In genomic region chr11:827861-828167, GRCh38 we compare ENCODE assay signal across 8 cellular contexts. TPM values are rescaled to one million over a fixed set of nuclear protein-coding genes. Genes with fewer than 3 reads are reported as not detected.
A peak's percentile ranks its signal among the peaks of the same experiment; 100 is the strongest.
DNase-seq lines count a peak whose midpoint lies in the region; TF ChIP-seq lines count a peak whose summit lies in the region.

CRACR2B (plus strand) TSS chr11:827919; CDS start chr11:828608, 689 bp downstream.

- no peaks in the 10 kb centered on the region for H3K9me3 Mint-ChIP-seq in Calu3 (ENCODE audit: low read depth, unreplicated experiment)
- H3K9me3 Mint-ChIP-seq in endodermal cell: no peaks in the 10 kb centered on the region
- H3K9me3 Mint-ChIP-seq in neural crest cell: no peaks in the 10 kb centered on the region

- H3K27ac Mint-ChIP-seq in Calu3 (ENCODE audit: unreplicated experiment): peak within 1 kb of the TSS; percentile 75
- H3K27ac Mint-ChIP-seq in endodermal cell: peak within 1 kb of the TSS; percentile 90
- H3K27ac Mint-ChIP-seq in neural crest cell (ENCODE audit: unreplicated experiment): no peak within 1 kb of the TSS

- H3K4me1 Mint-ChIP-seq in Calu3 (ENCODE audit: low read depth, unreplicated experiment) (peaks cover 45% of the 10 kb centered on the region), endodermal cell (peaks cover 24% of the 10 kb centered on the region), neural crest cell (peaks cover 21% of the 10 kb centered on the region)

- H3K4me3 ChIP-seq in endodermal cell (ENCODE audit: low read length) (peak within 1 kb of the TSS; percentile 68), foreskin fibroblast (ENCODE audit: low read depth in 1 of 2, low read length in 2 of 2) (no peak within 1 kb of the TSS)

- TF ChIP-seq CTCF in Calu3 (IDR thresholded peaks at IDR 0.05; ENCODE audit: unreplicated experiment): no peak
- TF ChIP-seq CTCF in endodermal cell (conservative IDR thresholded peaks at IDR 0.05): no peak
- no peak for TF ChIP-seq CTCF in neural crest cell (conservative IDR thresholded peaks at IDR 0.05)
- TF ChIP-seq CTCF in foreskin fibroblast (IDR thresholded peaks at IDR 0.05; ENCODE audit: low read depth, low read length): no peak

- BruUV-seq in Calu3 (replicated peaks; lab: Mats Ljungman, UMichigan): no TSS peak

- peaks cover 18% of the 10 kb centered on the region for H3K4me1 ChIP-seq in endodermal cell (ENCODE audit: control insufficient read depth, insufficient read depth, low read length)

- CTCF ChIA-PET in Calu3 (lab: Charles Lee): interaction anchor here (0.9 kb wide), 1 partner anchor 19 kb away, joined by 3 read pairs; no protein-coding TSS in a partner anchor

- peaks cover 88% of the 10 kb centered on the region for H3K36me3 Mint-ChIP-seq in Calu3 (ENCODE audit: insufficient read depth, unreplicated experiment)
- peaks cover 9% of the 10 kb centered on the region for H3K36me3 Mint-ChIP-seq in endodermal cell (ENCODE audit: low read depth)
- no peaks in the 10 kb centered on the region for H3K36me3 Mint-ChIP-seq in neural crest cell (ENCODE audit: low read depth)

- H3K36me3 ChIP-seq in endodermal cell (ENCODE audit: control insufficient read depth, insufficient read depth, low read length): no peaks in the 10 kb centered on the region

- H3K27me3 Mint-ChIP-seq in Calu3 (ENCODE audit: unreplicated experiment): no peaks in the 10 kb centered on the region
- H3K27me3 Mint-ChIP-seq in endodermal cell (ENCODE audit: insufficient read depth): peaks cover 50% of the 10 kb centered on the region
- peaks cover 60% of the 10 kb centered on the region for H3K27me3 Mint-ChIP-seq in neural crest cell (ENCODE audit: low read depth)

- peak within 1 kb of the TSS; percentile 49 for H3K27ac ChIP-seq in endodermal cell (ENCODE audit: low read depth, low read length)

- peak within 1 kb of the TSS; percentile 78 for H3K4me3 Mint-ChIP-seq in Calu3 (ENCODE audit: low read depth, unreplicated experiment)
- H3K4me3 Mint-ChIP-seq in endodermal cell: peak within 1 kb of the TSS; percentile 69
- peak within 1 kb of the TSS; percentile 81 for H3K4me3 Mint-ChIP-seq in neural crest cell

- WGBS in endodermal cell (ENCODE audit: insufficient coverage in 1 of 2, insufficient read length in 1 of 2), 2 experiments: 42 to 54% methylated on average over 4 to 5 of the region's 5 CpGs

- peaks cover 66% of the 10 kb centered on the region for H3K27me3 ChIP-seq in endodermal cell (ENCODE audit: control insufficient read depth, insufficient read depth, low read length, poor library complexity, severe bottlenecking)

- H3K9ac ChIP-seq in endodermal cell (ENCODE audit: extremely low read depth, low read length, poor library complexity, severe bottlenecking): no peak within 1 kb of the TSS

- intact Hi-C loops in Calu3 (cut with micrococcal nuclease; ENCODE audit: unreplicated experiment): no loop called here

- no peaks in the 10 kb centered on the region for H3K9me3 ChIP-seq in endodermal cell (ENCODE audit: control insufficient read depth, low read length)

- no peak for DNase-seq in Calu3
- peak; percentile 63 for DNase-seq in LoVo (ENCODE audit: low spot score)
- DNase-seq in endodermal cell: no peak
- no peak for DNase-seq in neural crest cell (ENCODE audit: low read depth, low spot score)
- no peak for DNase-seq in foreskin fibroblast
- DNase-seq in NCI-H69 (lab: John Stamatoyannopoulos, UW): no peak
- no peak for DNase-seq in glomerular visceral epithelial cell (ENCODE audit: extremely low spot score)
- no peak for DNase-seq in stimulated activated CD4-positive, alpha-beta T cell treated with anti-CD3 and anti-CD28 coated beads, Interleukin-4, amount 100 ng/mL, for 4 hours

RNA-seq across cellular contexts. Expression of gene CRACR2B, which starts in this region (rescaled TPM):
- total RNA-seq in Calu3 (2022) (33.4 and 35.3 TPM in 2 replicates), endodermal cell (10 to 100 TPM; 22.3 to 28.1 TPM), neural crest cell (1.6 and 2.7 TPM in 2 replicates)
- polyA plus RNA-seq in endodermal cell (2013, experiment 1 of 2): 9.0 TPM
- polyA plus RNA-seq in endodermal cell (2013, experiment 2 of 2): 6.2 TPM
